ENCODE assay signal across 1 cellular context in the genomic region with DNA sequence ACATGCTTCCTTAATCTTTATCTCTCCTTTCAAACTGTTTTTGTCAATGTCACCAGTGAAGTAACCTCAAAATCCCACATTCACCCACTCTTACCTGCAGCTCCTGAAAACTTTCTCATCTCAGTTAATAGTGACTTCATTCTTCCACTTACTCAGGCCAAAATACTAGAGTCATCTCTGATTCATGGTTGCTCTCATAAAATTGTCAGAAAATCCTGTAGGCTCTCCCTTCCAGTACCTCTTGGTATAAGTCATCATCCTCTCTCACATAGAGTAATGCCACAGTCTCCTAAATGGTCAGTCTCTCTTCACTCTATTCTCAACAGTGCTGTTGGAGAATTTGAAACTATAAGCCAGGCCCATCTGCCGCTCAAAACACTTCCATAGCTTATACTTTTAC.
TF ChIP-seq lines count a peak whose summit lies in the region.

No MANE protein-coding gene starts in this region.

TF ChIP-seq in HCT116, 20 proteins besides CTCF, POLR2A, EP300 and RAD21:
- no peak for TF ChIP-seq ZNF274 (IDR thresholded peaks at IDR 0.05; ENCODE audit: low read depth, low read length)
- TF ChIP-seq TCF7L2 (IDR thresholded peaks at IDR 0.05; ENCODE audit: borderline replicate concordance, extremely low read depth, insufficient read depth, insufficient read length), result no peak
- no peak; the same call in 1 of the 2 replicates for TF ChIP-seq FOSL1 (IDR thresholded peaks at IDR 0.05; ENCODE audit: low read depth)
- no peak for TF ChIP-seq YY1 (IDR thresholded peaks at IDR 0.05; ENCODE audit: extremely low read depth, insufficient replicate concordance, low read depth, low read length)
- TF ChIP-seq EZH2phosphoT487 (IDR thresholded peaks at IDR 0.05; ENCODE audit: borderline replicate concordance), result no peak
- TF ChIP-seq SP1 (IDR thresholded peaks at IDR 0.05; ENCODE audit: low read depth), result no peak
- no peak for TF ChIP-seq EZH2 (IDR thresholded peaks at IDR 0.05)
- TF ChIP-seq ATF3 (IDR thresholded peaks at IDR 0.05), result no peak
- no peak for TF ChIP-seq EGR1 (IDR thresholded peaks at IDR 0.05; ENCODE audit: low read depth)
- TF ChIP-seq CBX3 (IDR thresholded peaks at IDR 0.05; ENCODE audit: low read depth), result no peak
- no peak for TF ChIP-seq CEBPB (IDR thresholded peaks at IDR 0.05; ENCODE audit: low read depth)
